In the genomic region with DNA sequence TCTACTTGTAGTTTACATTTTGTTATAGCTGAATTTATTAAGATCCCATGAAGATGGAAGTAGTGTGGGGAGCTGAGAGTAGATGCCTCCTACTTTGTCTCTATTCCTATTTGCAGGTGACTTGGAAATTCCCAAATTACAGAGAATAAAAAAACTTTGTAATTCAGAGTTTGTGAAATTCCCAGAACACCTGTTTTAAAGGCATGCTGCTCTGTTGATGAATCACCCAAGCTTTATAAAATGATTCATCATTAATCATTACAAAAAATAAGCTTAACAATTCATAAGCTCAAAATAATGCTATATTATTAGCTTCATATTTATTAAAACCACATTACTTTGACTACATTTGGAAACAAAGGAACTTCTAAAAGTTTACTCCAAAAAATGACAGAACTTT, we compare ENCODE assay signal across 1 cellular context.
TF ChIP-seq lines count a peak whose summit lies in the region.

No MANE protein-coding gene starts in this region.

TF ChIP-seq in HCT116, 20 proteins besides CTCF, POLR2A, EP300 and RAD21 (continued from another document):
- TF ChIP-seq, protein P1, sequence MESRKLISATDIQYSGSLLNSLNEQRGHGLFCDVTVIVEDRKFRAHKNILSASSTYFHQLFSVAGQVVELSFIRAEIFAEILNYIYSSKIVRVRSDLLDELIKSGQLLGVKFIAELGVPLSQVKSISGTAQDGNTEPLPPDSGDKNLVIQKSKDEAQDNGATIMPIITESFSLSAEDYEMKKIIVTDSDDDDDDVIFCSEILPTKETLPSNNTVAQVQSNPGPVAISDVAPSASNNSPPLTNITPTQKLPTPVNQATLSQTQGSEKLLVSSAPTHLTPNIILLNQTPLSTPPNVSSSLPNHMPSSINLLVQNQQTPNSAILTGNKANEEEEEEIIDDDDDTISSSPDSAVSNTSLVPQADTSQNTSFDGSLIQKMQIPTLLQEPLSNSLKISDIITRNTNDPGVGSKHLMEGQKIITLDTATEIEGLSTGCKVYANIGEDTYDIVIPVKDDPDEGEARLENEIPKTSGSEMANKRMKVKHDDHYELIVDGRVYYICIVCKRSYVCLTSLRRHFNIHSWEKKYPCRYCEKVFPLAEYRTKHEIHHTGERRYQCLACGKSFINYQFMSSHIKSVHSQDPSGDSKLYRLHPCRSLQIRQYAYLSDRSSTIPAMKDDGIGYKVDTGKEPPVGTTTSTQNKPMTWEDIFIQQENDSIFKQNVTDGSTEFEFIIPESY (IDR thresholded peaks at IDR 0.05; ENCODE audit: extremely low read depth, insufficient replicate concordance, low read length) = no peak
- TF ChIP-seq ZNF274 (IDR thresholded peaks at IDR 0.05; ENCODE audit: low read depth, low read length) = no peak
- no peak for TF ChIP-seq TCF7L2 (IDR thresholded peaks at IDR 0.05; ENCODE audit: borderline replicate concordance, extremely low read depth, insufficient read depth, insufficient read length)
- TF ChIP-seq EGR1 (IDR thresholded peaks at IDR 0.05; ENCODE audit: low read depth) = no peak
- peak; percentile 26; the same call in 1 of the 2 replicates for TF ChIP-seq FOSL1 (IDR thresholded peaks at IDR 0.05; ENCODE audit: low read depth)
TF ChIP-seq in HCT116: peak in this region for 1.
